Comparison of ENCODE assay signal across 28 cellular contexts in the genomic region with DNA sequence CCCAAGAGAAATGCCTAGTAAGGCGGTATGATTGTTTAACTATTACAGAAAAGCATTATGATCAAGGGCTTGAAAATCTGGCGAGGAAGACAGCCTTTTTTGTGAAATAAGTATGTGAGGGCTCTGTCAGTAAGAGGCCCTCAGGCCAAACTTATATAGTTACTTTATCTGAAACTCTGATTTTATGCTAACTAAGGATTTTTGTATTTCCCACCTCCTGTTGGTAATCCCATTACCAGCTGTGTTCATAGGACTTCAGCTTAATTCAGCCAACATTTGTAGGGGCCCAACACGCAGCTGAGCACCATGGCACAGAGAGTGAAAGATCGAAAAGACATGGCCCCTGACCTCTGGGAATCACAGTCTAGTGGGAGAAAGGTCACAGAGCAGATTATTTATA.
"Had no signal": no experiment of that assay in that cellular context is flagged by ENCODE, and none has a peak within 500 bp of the region (broad histone marks: within the 10 kb centered on the region; RNA-seq: fewer than 3 reads in every experiment).

No MANE protein-coding gene starts in this region.

- H3K36me3 ChIP-seq: neural progenitor cell, ovary, spleen, suprapubic skin, tibial artery, transverse colon, upper lobe of right lung, vagina had no signal

- H3K9me3 ChIP-seq: ovary, psoas muscle, spleen, suprapubic skin, testis, tibial artery, transverse colon, upper lobe of right lung, vagina had no signal

- H3K4me1 ChIP-seq: neural progenitor cell, parathyroid adenoma, psoas muscle, spleen, suprapubic skin, testis, tibial artery, transverse colon, upper lobe of right lung, vagina had no signal

- ATAC-seq: natural killer cell; psoas muscle; right cardiac atrium; sciatic nerve; stimulated activated memory B cell treated with anti-CD40 and anti-IgM and Interleukin-4, amounts not matched to agents 10 μg/mL and 1 μg/mL and 100 μg/mL, for 72 hours; stimulated activated naive CD8-positive, alpha-beta T cell treated with anti-CD3 and anti-CD28 coated beads, Interleukin-15, amount 100 ng/mL, for 72 hours; stimulated activated naive CD8-positive, alpha-beta T cell treated with anti-CD3 and anti-CD28 coated beads, Interleukin-15, Interleukin-2, amounts not matched to agents 100 U/mL and 50 U/mL, for 24 hours; upper lobe of right lung had no signal

- H2AFZ ChIP-seq: neural progenitor cell, parathyroid adenoma had no signal

- H3K27me3 ChIP-seq: neural progenitor cell, ovary, spleen, suprapubic skin, testis, tibial artery, transverse colon, upper lobe of right lung, vagina had no signal

- H3K4me2 ChIP-seq: neural progenitor cell, smooth muscle cell had no signal

- H3K4me3 ChIP-seq: neural progenitor cell, ovary, psoas muscle, skin epidermis, smooth muscle cell, spleen, suprapubic skin, testis, tibial artery, transverse colon, upper lobe of right lung, vagina had no signal

- DNase-seq: natural killer cell; occipital lobe; ovary; posterior cingulate gyrus; psoas muscle; right cardiac atrium; spleen; stimulated activated CD4-positive, alpha-beta T cell treated with anti-CD3 and anti-CD28 coated beads, Interleukin-12 subunit alpha, Interleukin-12 subunit beta, amount 100 ng/mL, for 4 hours; stimulated activated CD4-positive, alpha-beta T cell treated with anti-CD3 and anti-CD28 coated beads, Interleukin-1b, Interleukin-23, amount 100 ng/mL, for 48 hours; stimulated activated CD4-positive, alpha-beta T cell treated with anti-CD3 and anti-CD28 coated beads, Interleukin-4, amount 100 ng/mL, for 1 hour; stimulated activated CD4-positive, alpha-beta T cell treated with anti-CD3 and anti-CD28 coated beads, Interleukin-4, amount 100 ng/mL, for 4 hours; stimulated activated CD8-positive, alpha-beta memory T cell treated with anti-CD3 and anti-CD28 coated beads, Interleukin-4, amount 100 ng/mL, for 48 hours; stimulated activated naive CD4-positive, alpha-beta T cell; stimulated activated naive CD8-positive, alpha-beta T cell treated with anti-CD3 and anti-CD28 coated beads, Interleukin-15, amount 100 ng/mL, for 72 hours; stimulated activated naive CD8-positive, alpha-beta T cell treated with anti-CD3 and anti-CD28 coated beads, Interleukin-15, Interleukin-2, amounts not matched to agents 100 U/mL and 50 U/mL, for 24 hours; substantia nigra; testis; tibial artery; transverse colon; upper lobe of right lung had no signal

- H3K27ac ChIP-seq: neural progenitor cell, ovary, parathyroid adenoma, psoas muscle, skin epidermis, spleen, suprapubic skin, testis, tibial artery, transverse colon, upper lobe of right lung, vagina had no signal

- H3K9ac ChIP-seq: neural progenitor cell, parathyroid adenoma had no signal
